ENCODE assay signal across 8 cellular contexts in the genomic region with DNA sequence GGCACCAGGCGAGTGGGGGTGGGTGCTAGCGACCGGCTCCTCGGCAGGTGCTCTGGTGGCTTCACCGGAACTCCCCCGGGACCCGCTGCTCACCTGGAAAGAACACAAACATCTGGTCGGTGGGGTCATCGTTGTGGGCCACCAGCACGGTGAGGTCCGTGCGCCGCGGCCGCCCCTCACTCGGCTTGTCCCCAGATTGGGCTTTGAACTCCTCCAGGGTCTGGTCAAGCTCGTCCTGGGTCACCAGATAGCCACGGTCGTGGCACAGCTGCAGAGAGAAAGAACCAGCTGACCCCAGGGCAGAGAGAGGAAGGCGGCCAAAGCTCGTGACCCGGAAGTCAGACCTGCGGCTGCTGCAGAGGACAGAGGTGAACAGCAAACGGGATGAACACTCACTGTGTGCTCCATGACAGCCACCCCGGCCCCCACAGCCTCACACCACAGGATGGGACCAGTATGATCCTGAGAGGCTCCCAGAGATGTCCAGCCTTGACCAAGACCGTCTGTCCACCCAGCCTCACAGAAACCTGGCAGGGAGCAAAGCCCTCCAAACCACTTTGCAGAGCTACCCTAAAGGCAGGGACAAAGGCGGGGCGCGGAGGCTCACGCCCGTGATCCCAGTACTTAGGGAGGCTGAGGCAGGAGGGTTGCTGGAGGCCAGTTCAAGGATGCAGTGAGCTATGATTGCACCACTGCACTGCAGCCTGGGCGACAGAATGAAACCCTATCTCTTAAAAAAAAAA. TPM values are rescaled to one million over a fixed set of nuclear protein-coding genes. Genes with fewer than 3 reads are reported as not detected.
DNase-seq lines count a peak whose midpoint lies in the region; ATAC-seq and TF ChIP-seq lines count a peak whose summit lies in the region.

No MANE protein-coding gene starts in this region.

- peaks cover 36% of the 10 kb centered on the region for H3K4me1 ChIP-seq in adipocyte (ENCODE audit: control insufficient read depth, insufficient read depth, low read length)
- peaks cover 19% of the 10 kb centered on the region for H3K4me1 ChIP-seq in testis

- H3K4me3 ChIP-seq in adipocyte (ENCODE audit: low read length) = peak overlapping the region; percentile 96
- peak overlapping the region; percentile 87 to 92 for H3K4me3 ChIP-seq in testis

- no peaks in the 10 kb centered on the region for H3K9me3 Mint-ChIP-seq in activated CD4-positive, alpha-beta T cell treated with anti-CD3 and anti-CD28 coated beads for 36 hours (ENCODE audit: low read depth)

- H3K36me3 ChIP-seq in adipocyte (ENCODE audit: control insufficient read depth, insufficient read depth, low read length, severe bottlenecking) = peaks cover 30% of the 10 kb centered on the region
- H3K36me3 ChIP-seq in testis (ENCODE audit: low read depth, missing control alignments) = no peaks in the 10 kb centered on the region

- H3K4me3 Mint-ChIP-seq in activated CD4-positive, alpha-beta T cell treated with anti-CD3 and anti-CD28 coated beads for 36 hours = peak overlapping the region; percentile 88

- POLR2A ChIA-PET in activated CD4-positive, alpha-beta T cell treated with anti-CD3 and anti-CD28 coated beads for 36 hours (lab: Charles Lee) = interaction anchor here (0.6 to 0.8 kb wide), 2 partner anchors 10 to 63 kb away, joined by 3 to 5 read pairs; no protein-coding TSS in a partner anchor

- peak overlapping the region; percentile 96 for H3K9ac ChIP-seq in adipocyte (ENCODE audit: low read length)

- WGBS in testis, 2 donors = 36 to 58% methylated on average over 22 to 32 of the region's 32 CpGs

- DNase-seq in activated CD4-positive, alpha-beta T cell treated with anti-CD3 and anti-CD28 coated beads for 36 hours = no peak
- no peak for DNase-seq in activated CD4-positive, alpha-beta T cell treated with anti-CD3 and anti-CD28 coated beads, Interleukin-2, amount 50 U/mL, for 4 hours
- DNase-seq in adipocyte (ENCODE audit: low read depth) = peak; percentile 34
- peak; percentile 87 for DNase-seq in left lobe of liver (ENCODE audit: low spot score)
- DNase-seq in testis = no peak
- no peak for DNase-seq in DMS153 (lab: John Stamatoyannopoulos, UW)

- H3K27ac Mint-ChIP-seq in activated CD4-positive, alpha-beta T cell treated with anti-CD3 and anti-CD28 coated beads for 36 hours = peak overlapping the region; percentile 80

- no peak overlapping the region for H3K27ac ChIP-seq in testis

- H3K36me3 Mint-ChIP-seq in activated CD4-positive, alpha-beta T cell treated with anti-CD3 and anti-CD28 coated beads for 36 hours (ENCODE audit: low read depth) = peaks cover 25% of the 10 kb centered on the region

- CTCF ChIA-PET in activated CD4-positive, alpha-beta T cell treated with anti-CD3 and anti-CD28 coated beads for 36 hours (lab: Charles Lee) = interaction anchor here (0.7 to 2.1 kb wide), 5 partner anchors 9 to 151 kb away, joined by 3 to 7 read pairs (median 3); partner anchors contain the start of gene ARHGAP45

- intact Hi-C loops in activated CD4-positive, alpha-beta T cell treated with anti-CD3 and anti-CD28 coated beads for 36 hours (cut with DNase I, micrococcal nuclease) = loop anchor here (2.0 kb wide), 2 partner anchors 17 to 173 kb away; no protein-coding TSS in a partner anchor
- intact Hi-C loops in testis (cut with DNase I; ENCODE audit: low total_unique reads) = no loop called here

- H3K27me3 Mint-ChIP-seq in activated CD4-positive, alpha-beta T cell treated with anti-CD3 and anti-CD28 coated beads for 36 hours = no peaks in the 10 kb centered on the region

- H3K27me3 ChIP-seq in adipocyte (replicated peaks; ENCODE audit: control insufficient read depth, insufficient read depth, low read length) = no peaks in the 10 kb centered on the region
- no peaks in the 10 kb centered on the region for H3K27me3 ChIP-seq in testis

- H3K9me3 ChIP-seq in adipocyte (ENCODE audit: control insufficient read depth, low read length) (no peaks in the 10 kb centered on the region), testis (no peaks in the 10 kb centered on the region)

- TF ChIP-seq CTCF in testis (IDR thresholded peaks at IDR 0.05) = no peak

- peaks cover 42% of the 10 kb centered on the region for H3K4me1 Mint-ChIP-seq in activated CD4-positive, alpha-beta T cell treated with anti-CD3 and anti-CD28 coated beads for 36 hours

- ATAC-seq in activated CD4-positive, alpha-beta T cell treated with anti-CD3 and anti-CD28 coated beads for 36 hours = no peak
- ATAC-seq in left lobe of liver (peak; percentile 49), GM18861 (IDR thresholded peaks at IDR 0.05; ENCODE audit: unreplicated experiment) (no peak), HG02610 (IDR thresholded peaks at IDR 0.05; ENCODE audit: unreplicated experiment) (no peak)

- TF ChIP-seq POLR2A in testis (IDR thresholded peaks at IDR 0.05) = no peak

RNA-seq across cellular contexts. Expression of gene POLR2E, which starts 1.2 kb away (rescaled TPM):
- 100 to 1,000 TPM; 171 to 229 TPM for total RNA-seq in activated CD4-positive, alpha-beta T cell treated with anti-CD3 and anti-CD28 coated beads for 36 hours
- 143 TPM for total RNA-seq in left lobe of liver
- 100 to 1,000 TPM in 1 of 2 donors, 10 to 100 TPM in 1; 96.5 to 143 TPM for total RNA-seq in testis
- polyA plus RNA-seq in testis (ENCODE audit: insufficient read depth, low read depth, low replicate concordance) = 246 TPM

RNA-seq across cellular contexts. Expression of gene GPX4, which starts 9.8 kb away (rescaled TPM):
- 100 to 1,000 TPM; 192 to 218 TPM for total RNA-seq in activated CD4-positive, alpha-beta T cell treated with anti-CD3 and anti-CD28 coated beads for 36 hours
- total RNA-seq in left lobe of liver = 247 TPM
- total RNA-seq in testis = 1,000 to 10,000 TPM; 1,153 to 1,773 TPM
- polyA plus RNA-seq in testis (ENCODE audit: insufficient read depth, low read depth, low replicate concordance) = 1,893 TPM

RNA-seq across cellular contexts. Expression of gene ARHGAP45, which starts 27.0 kb away (rescaled TPM):
- 100 to 1,000 TPM; 107 to 137 TPM for total RNA-seq in activated CD4-positive, alpha-beta T cell treated with anti-CD3 and anti-CD28 coated beads for 36 hours
- total RNA-seq in left lobe of liver (5.1 TPM), testis (10 to 100 TPM; 20.7 to 31.7 TPM)
- 14.1 TPM for polyA plus RNA-seq in testis (ENCODE audit: insufficient read depth, low read depth, low replicate concordance)

RNA-seq across cellular contexts. Expression of gene ABCA7, which starts 54.1 kb away (rescaled TPM):
- total RNA-seq in activated CD4-positive, alpha-beta T cell treated with anti-CD3 and anti-CD28 coated beads for 36 hours = 10 to 100 TPM; 14.4 to 16.9 TPM
- 10.4 TPM for total RNA-seq in left lobe of liver
- 10 to 100 TPM; 12.1 to 14.6 TPM for total RNA-seq in testis
- polyA plus RNA-seq in testis (ENCODE audit: insufficient read depth, low read depth, low replicate concordance) = 7.3 TPM

Comparison
In these comparisons a context has a peak if more than half of its experiments do, and no peak if none do; other contexts are left out.
1. DNase-seq: peak in adipocyte (single experiment) and left lobe of liver (single experiment); none in activated CD4-positive, alpha-beta T cell treated with anti-CD3 and anti-CD28 coated beads for 36 hours (single experiment), activated CD4-positive, alpha-beta T cell treated with anti-CD3 and anti-CD28 coated beads, Interleukin-2, amount 50 U/mL, for 4 hours (0 of 2), testis (single experiment) and DMS153 (single experiment).